Comparison of ENCODE assay signal across 8 cellular contexts in genomic region chr6:53064726-53065265, GRCh38. TPM values are rescaled to one million over a fixed set of nuclear protein-coding genes. Genes with fewer than 3 reads are reported as not detected.
DNase-seq lines count a peak whose midpoint lies in the region; ATAC-seq and TF ChIP-seq lines count a peak whose summit lies in the region.

No MANE protein-coding gene starts in this region.

- peak; percentile 79 for ATAC-seq in GM21717 (IDR thresholded peaks at IDR 0.05; ENCODE audit: unreplicated experiment)

- DNase-seq in DMS 273 treated with DMSO at 0.1 percent for 48 hours (lab: John Stamatoyannopoulos, UW) (peak; percentile 94), OCI-M2 (lab: John Stamatoyannopoulos, UW; ENCODE audit: unreplicated experiment) (peak; percentile 73), activated T-cell treated with anti-CD3 and anti-CD28 coated beads for 48 hours (ENCODE audit: low read depth) (peak; percentile 89), epithelial cell of proximal tubule (ENCODE audit: low read depth) (peak; percentile 81)
- DNase-seq in Jurkat, Clone E6-1 (ENCODE audit: low read depth, low spot score), result peak; percentile 98
- DNase-seq in stimulated activated CD8-positive, alpha-beta memory T cell treated with anti-CD3 and anti-CD28 coated beads, Interleukin-2, amount 100 ng/mL, for 1 hour (ENCODE audit: low read depth in 2 of 2), result peak; percentile 83 to 90

- TF ChIP-seq CTCF in epithelial cell of proximal tubule (conservative IDR thresholded peaks at IDR 0.05; ENCODE audit: low read depth, low read length), result no peak

- peak overlapping the region; percentile 88 for H3K4me3 ChIP-seq in Jurkat, Clone E6-1 (ENCODE audit: low read length)
- peak overlapping the region; percentile 85 for H3K4me3 ChIP-seq in epithelial cell of proximal tubule (ENCODE audit: low read depth, low read length)
- H3K4me3 ChIP-seq in mononuclear cell (ENCODE audit: low read length), result peak overlapping the region; percentile 90

- no peaks in the 10 kb centered on the region for H3K27me3 ChIP-seq in mononuclear cell (ENCODE audit: insufficient read depth, low read length)

- no peaks in the 10 kb centered on the region for H3K9me3 ChIP-seq in mononuclear cell (ENCODE audit: low read depth, low read length)

- H3K4me1 ChIP-seq in mononuclear cell (ENCODE audit: insufficient read depth, low read length), result peaks cover 59% of the 10 kb centered on the region

RNA-seq across cellular contexts. Expression of gene FBXO9, which starts 0.4 kb away (rescaled TPM):
- polyA plus RNA-seq in Jurkat, Clone E6-1 (2012; ENCODE audit: insufficient read depth, insufficient read length), result 54.3 TPM
- total RNA-seq in epithelial cell of proximal tubule (20.7 and 48.8 TPM in 2 replicates), mononuclear cell (37.9 TPM)

RNA-seq across cellular contexts. Expression of gene CILK1, which starts 3.2 kb away (rescaled TPM):
- 2.9 TPM for polyA plus RNA-seq in Jurkat, Clone E6-1 (2012; ENCODE audit: insufficient read depth, insufficient read length)
- total RNA-seq in epithelial cell of proximal tubule (4.3 and 5.4 TPM in 2 replicates), mononuclear cell (5.0 TPM)

Comparison
In these comparisons a context has a peak if more than half of its experiments do, and no peak if none do; other contexts are left out.
1. Peak in every context shown above with its lines: DNase-seq, ATAC-seq and H3K4me3 ChIP-seq.